Comparison of ENCODE assay signal across 11 cellular contexts in genomic region chr1:241485145-241485544, GRCh38. TPM values are rescaled to one million over a fixed set of nuclear protein-coding genes. Genes with fewer than 3 reads are reported as not detected.
DNase-seq lines count a peak whose midpoint lies in the region; ATAC-seq lines count a peak whose summit lies in the region.
"Had no signal": no experiment of that assay in that cellular context is flagged by ENCODE, and none has a peak within 500 bp of the region (broad histone marks: within the 10 kb centered on the region; RNA-seq: fewer than 3 reads in every experiment).

No MANE protein-coding gene starts in this region.

- DNase-seq in KG1 (lab: John Stamatoyannopoulos, UW) (no peak), iPS-NIHi11 (ENCODE audit: low spot score) (no peak), NCI-H1694 treated with DMSO at 0.1 percent for 48 hours (lab: John Stamatoyannopoulos, UW) (no peak), activated gamma-delta T cell treated with Interleukin-2 at 50 U/mL for 16 hours (no peak)
- DNase-seq: activated CD4-positive, alpha-beta memory T cell treated with anti-CD3 and anti-CD28 coated beads, Interleukin-2, amount 10 ng/mL, durations not matched to agents 7 days and 5 days had no signal

- peaks cover 5% of the 10 kb centered on the region for H3K27me3 Mint-ChIP-seq in activated T-helper 17 cell treated with anti-CD3 and anti-CD28 coated beads, Interleukin-2, amount 50 U/mL, for 72 hours

- ATAC-seq in GM18907 (IDR thresholded peaks at IDR 0.05; ENCODE audit: unreplicated experiment) (peak; percentile 92), GM21529 (IDR thresholded peaks at IDR 0.05; ENCODE audit: unreplicated experiment) (peak; percentile 58), HG03064 (IDR thresholded peaks at IDR 0.05; ENCODE audit: low read depth, unreplicated experiment) (peak; percentile 91)
- ATAC-seq in activated T-helper 17 cell treated with anti-CD3 and anti-CD28 coated beads, Interleukin-2, amount 50 U/mL, for 72 hours (replicated peaks) = peak; percentile 70
- ATAC-seq: natural killer cell treated with Interleukin-12 subunit alpha and Interleukin-12 subunit beta and Interleukin-15 and Interleukin-18, amount 100 ng/mL, for 72 hours had no signal

- H3K4me1 Mint-ChIP-seq in activated T-helper 17 cell treated with anti-CD3 and anti-CD28 coated beads, Interleukin-2, amount 50 U/mL, for 72 hours = peaks cover 5% of the 10 kb centered on the region
- H3K4me1 Mint-ChIP-seq: activated CD4-positive, alpha-beta memory T cell treated with anti-CD3 and anti-CD28 coated beads, Interleukin-2, amount 10 ng/mL, durations not matched to agents 7 days and 5 days had no signal

- H3K4me3 Mint-ChIP-seq in activated T-helper 17 cell treated with anti-CD3 and anti-CD28 coated beads, Interleukin-2, amount 50 U/mL, for 72 hours = no peak overlapping the region
- H3K4me3 Mint-ChIP-seq: activated CD4-positive, alpha-beta memory T cell treated with anti-CD3 and anti-CD28 coated beads, Interleukin-2, amount 10 ng/mL, durations not matched to agents 7 days and 5 days; natural killer cell treated with Interleukin-12 subunit alpha and Interleukin-12 subunit beta and Interleukin-15 and Interleukin-18, amount 100 ng/mL, for 72 hours had no signal

- no peaks in the 10 kb centered on the region for H3K36me3 Mint-ChIP-seq in activated T-helper 17 cell treated with anti-CD3 and anti-CD28 coated beads, Interleukin-2, amount 50 U/mL, for 72 hours (ENCODE audit: low read depth)
- H3K36me3 Mint-ChIP-seq: natural killer cell treated with Interleukin-12 subunit alpha and Interleukin-12 subunit beta and Interleukin-15 and Interleukin-18, amount 100 ng/mL, for 72 hours had no signal

- no peak overlapping the region for H3K27ac Mint-ChIP-seq in activated T-helper 17 cell treated with anti-CD3 and anti-CD28 coated beads, Interleukin-2, amount 50 U/mL, for 72 hours
- H3K27ac Mint-ChIP-seq: activated CD4-positive, alpha-beta memory T cell treated with anti-CD3 and anti-CD28 coated beads, Interleukin-2, amount 10 ng/mL, durations not matched to agents 7 days and 5 days; natural killer cell treated with Interleukin-12 subunit alpha and Interleukin-12 subunit beta and Interleukin-15 and Interleukin-18, amount 100 ng/mL, for 72 hours had no signal

- no peaks in the 10 kb centered on the region for H3K9me3 Mint-ChIP-seq in activated T-helper 17 cell treated with anti-CD3 and anti-CD28 coated beads, Interleukin-2, amount 50 U/mL, for 72 hours
- H3K9me3 Mint-ChIP-seq: activated CD4-positive, alpha-beta memory T cell treated with anti-CD3 and anti-CD28 coated beads, Interleukin-2, amount 10 ng/mL, durations not matched to agents 7 days and 5 days; natural killer cell treated with Interleukin-12 subunit alpha and Interleukin-12 subunit beta and Interleukin-15 and Interleukin-18, amount 100 ng/mL, for 72 hours had no signal

RNA-seq across cellular contexts. Expression of gene FH, which starts 34.4 kb away (rescaled TPM):
- total RNA-seq in activated T-helper 17 cell treated with anti-CD3 and anti-CD28 coated beads, Interleukin-2, amount 50 U/mL, for 72 hours = 10 to 100 TPM; 29.2 to 62.5 TPM

RNA-seq across cellular contexts. Expression of gene KMO, which starts 47.0 kb away (rescaled TPM):
- under 1 TPM in 1 of 2 donors, not detected in 1; 0.40 TPM for total RNA-seq in activated T-helper 17 cell treated with anti-CD3 and anti-CD28 coated beads, Interleukin-2, amount 50 U/mL, for 72 hours
- total RNA-seq: activated CD4-positive, alpha-beta memory T cell treated with anti-CD3 and anti-CD28 coated beads, Interleukin-2, amount 10 ng/mL, durations not matched to agents 7 days and 5 days; dermis blood vessel endothelial cell; natural killer cell treated with Interleukin-12 subunit alpha and Interleukin-12 subunit beta and Interleukin-15 and Interleukin-18, amount 100 ng/mL, for 72 hours had no signal
